In the genomic region with DNA sequence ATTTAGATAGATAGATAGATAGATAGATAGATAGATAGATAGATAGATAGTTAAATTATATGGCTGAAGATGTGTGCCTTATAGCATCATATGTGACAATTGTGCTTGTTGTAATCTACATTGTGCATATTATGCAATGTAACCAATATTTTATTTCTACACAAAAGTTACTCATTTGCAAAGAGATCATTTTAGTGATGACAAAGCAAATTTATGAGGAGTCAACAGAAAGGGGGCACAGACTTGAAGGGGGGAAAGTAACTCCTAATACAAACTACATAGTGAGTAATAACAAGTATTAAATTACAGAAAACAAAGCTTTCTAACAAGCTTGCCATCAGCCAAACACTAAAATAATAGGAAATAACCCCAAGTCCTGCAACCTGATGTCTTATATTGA, we compare ENCODE assay signal across 23 cellular contexts.
DNase-seq lines count a peak whose midpoint lies in the region; ATAC-seq, FAIRE-seq and TF ChIP-seq lines count a peak whose summit lies in the region.
"Had no signal": no experiment of that assay in that cellular context is flagged by ENCODE, and none has a peak within 500 bp of the region (broad histone marks: within the 10 kb centered on the region; RNA-seq: fewer than 3 reads in every experiment).

No MANE protein-coding gene starts in this region.

- no peak for TF ChIP-seq EP300 in HepG2 (IDR thresholded peaks at IDR 0.05; ENCODE audit: low read depth in 2 of 2, low read length in 2 of 2)
- TF ChIP-seq EP300 in HepG2 (CRISPR knock-in tag; IDR thresholded peaks at IDR 0.05; ENCODE audit: borderline replicate concordance) = no peak
- no peak for TF ChIP-seq EP300 in K562 (IDR thresholded peaks at IDR 0.05; ENCODE audit: low read length)

- H4K5ac ChIP-seq in IMR-90 (ENCODE audit: low read depth, low read length) = no peak overlapping the region

- no peak overlapping the region for H3K23ac ChIP-seq in IMR-90 (ENCODE audit: low read depth, low read length)

- H2BK15ac ChIP-seq in IMR-90 (ENCODE audit: low read depth, low read length) = no peak overlapping the region

- H2AFZ ChIP-seq in HepG2 (ENCODE audit: low read length) (no peak overlapping the region), IMR-90 (replicated peaks; ENCODE audit: low read length, poor library complexity) (no peak overlapping the region), K562 (ENCODE audit: low read depth, low read length) (no peak overlapping the region)

- H3K27me3 ChIP-seq in HepG2 (ENCODE audit: control insufficient read depth in 1 of 2, insufficient read depth in 2 of 2, low read length in 2 of 2) = no peaks in the 10 kb centered on the region
- H3K27me3 ChIP-seq in right lobe of liver = no peaks in the 10 kb centered on the region
- no peaks in the 10 kb centered on the region for H3K27me3 ChIP-seq in IMR-90 (ENCODE audit: control insufficient read depth, insufficient read depth, low read length)
- H3K27me3 ChIP-seq in K562 (ENCODE audit: control insufficient read depth in 2 of 2, insufficient read depth in 2 of 2, low read length in 2 of 2) = no peaks in the 10 kb centered on the region
- H3K27me3 ChIP-seq: BLaER1 treated with 17β-estradiol and CSF1 and Interleukin-3, amounts not matched to agents 10 nM and 100 nM had no signal

- H3K4me2 ChIP-seq in HepG2 (ENCODE audit: low read depth, low read length) (no peak overlapping the region), IMR-90 (ENCODE audit: low read depth, low read length) (no peak overlapping the region), K562 (ENCODE audit: insufficient read depth, low read length) (no peak overlapping the region)
- H3K4me2 ChIP-seq: BLaER1 treated with 17β-estradiol and CSF1 and Interleukin-3, amounts not matched to agents 10 nM and 100 nM had no signal

- no peaks in the 10 kb centered on the region for H3K36me3 ChIP-seq in HepG2 (replicated peaks in 1 of 2; ENCODE audit: control insufficient read depth in 1 of 2, insufficient read depth in 2 of 2, low read length in 2 of 2)
- no peaks in the 10 kb centered on the region for H3K36me3 ChIP-seq in right lobe of liver
- H3K36me3 ChIP-seq in IMR-90 (ENCODE audit: control insufficient read depth, insufficient read depth, low read length) = no peaks in the 10 kb centered on the region
- H3K36me3 ChIP-seq in K562 (ENCODE audit: control insufficient read depth, insufficient read depth, low read length) = no peaks in the 10 kb centered on the region
- H3K36me3 ChIP-seq: BLaER1 treated with 17β-estradiol and CSF1 and Interleukin-3, amounts not matched to agents 10 nM and 100 nM had no signal

- no peak overlapping the region for H4K8ac ChIP-seq in IMR-90 (ENCODE audit: low read depth in 2 of 2, low read length in 2 of 2)

- BruUV-seq in HepG2 (replicated peaks; lab: Mats Ljungman, UMichigan) = no TSS peak
- no TSS peak for BruUV-seq in IMR-90 (replicated peaks; lab: Mats Ljungman, UMichigan)
- no TSS peak for BruUV-seq in K562 (replicated peaks; lab: Mats Ljungman, UMichigan)

- TF ChIP-seq CTCF in HepG2 (CRISPR knock-in tag; IDR thresholded peaks at IDR 0.05) (no peak), right lobe of liver (IDR thresholded peaks at IDR 0.05) (no peak), IMR-90 (conservative IDR thresholded peaks at IDR 0.05; ENCODE audit: low read depth, low read length) (no peak), K562 (IDR thresholded peaks at IDR 0.05 in 2 of 3, conservative IDR thresholded peaks at IDR 0.05 in 1 of 3; ENCODE audit: insufficient read depth in 2 of 3, low read depth in 1 of 3, low read length in 3 of 3) (no peak)

- DNase-seq in HepG2 (ENCODE audit: low spot score) = no peak
- no peak for DNase-seq in right lobe of liver
- DNase-seq in IMR-90 = no peak
- DNase-seq in K562 (ENCODE audit: extremely low read depth in 1 of 4, low spot score in 3 of 4) = no peak
- no peak for DNase-seq in activated T-cell treated with anti-CD3 and anti-CD28 coated beads for 4 hours
- DNase-seq: 8988T; AML-193; Caco-2; Calu3; CD4-positive, alpha-beta T cell; CD8-positive, alpha-beta T cell; DMS79; DND-41; EL; GDM1 had no signal

- TF ChIP-seq RAD21 in HepG2 (CRISPR knock-in tag; IDR thresholded peaks at IDR 0.05) = no peak
- no peak for TF ChIP-seq RAD21 in IMR-90 (IDR thresholded peaks at IDR 0.05; ENCODE audit: low read length)
- no peak for TF ChIP-seq RAD21 in K562 (CRISPR knock-in tag; conservative IDR thresholded peaks at IDR 0.05 in 1 of 2, IDR thresholded peaks at IDR 0.05 in 1 of 2)

- ATAC-seq in HepG2 = no peak
- ATAC-seq in right lobe of liver = no peak
- ATAC-seq in IMR-90 (ENCODE audit: low read depth) = no peak
- ATAC-seq in K562 = no peak
- no peak for ATAC-seq in GM19328 (IDR thresholded peaks at IDR 0.05; ENCODE audit: unreplicated experiment)
- ATAC-seq: CD8-positive, alpha-beta T cell; GM12878 had no signal

- H3K9ac ChIP-seq in HepG2 (ENCODE audit: insufficient read depth, low read depth, low read length) (no peak overlapping the region), IMR-90 (ENCODE audit: low read depth, low read length) (no peak overlapping the region), K562 (ENCODE audit: insufficient read depth in 1 of 2, low read depth in 2 of 2, low read length in 2 of 2) (no peak overlapping the region)
- H3K9ac ChIP-seq: BLaER1 treated with 17β-estradiol and CSF1 and Interleukin-3, amounts not matched to agents 10 nM and 100 nM had no signal

- H3K27ac ChIP-seq in HepG2 (ENCODE audit: extremely low read length, insufficient read depth, low read length) = no peak overlapping the region
- no peak overlapping the region for H3K27ac ChIP-seq in right lobe of liver
- H3K27ac ChIP-seq in IMR-90 (ENCODE audit: insufficient read depth, low read length) = no peak overlapping the region
- H3K27ac ChIP-seq in K562 (ENCODE audit: extremely low read depth, low read depth, low read length) = no peak overlapping the region
- H3K27ac ChIP-seq: BLaER1 treated with 17β-estradiol and CSF1 and Interleukin-3, amounts not matched to agents 10 nM and 100 nM; C4-2B had no signal

- H4K91ac ChIP-seq in IMR-90 (ENCODE audit: insufficient read depth, low read depth, low read length) = no peak overlapping the region

- H2AK5ac ChIP-seq in IMR-90 (ENCODE audit: low read depth, low read length) = no peak overlapping the region

- no peaks in the 10 kb centered on the region for H3K9me3 ChIP-seq in HepG2 (ENCODE audit: low read length)
- no peaks in the 10 kb centered on the region for H3K9me3 ChIP-seq in right lobe of liver
- no peaks in the 10 kb centered on the region for H3K9me3 ChIP-seq in IMR-90 (ENCODE audit: control insufficient read depth, insufficient read depth, low read length)
- H3K9me3 ChIP-seq in K562 (replicated peaks; ENCODE audit: control insufficient read depth, insufficient read depth, low read depth, low read length) = peaks cover 2% of the 10 kb centered on the region; the same call in 1 of the 2 replicates
- H3K9me3 ChIP-seq: BLaER1 treated with 17β-estradiol and CSF1 and Interleukin-3, amounts not matched to agents 10 nM and 100 nM; Caco-2 had no signal

- dilution Hi-C loops in IMR-90 (cut with HindIII; ENCODE audit: low sequenced_read_pairs, unreplicated experiment) = no loop called here

- no peak overlapping the region for H3K56ac ChIP-seq in IMR-90 (ENCODE audit: extremely low read depth, insufficient read depth, low read length)

- H3K9me1 ChIP-seq in IMR-90 (ENCODE audit: insufficient read depth, low read length) (no peaks in the 10 kb centered on the region), K562 (ENCODE audit: control insufficient read depth, insufficient read depth, low read length) (no peaks in the 10 kb centered on the region)

- H3K14ac ChIP-seq in IMR-90 (replicated peaks; ENCODE audit: low read depth, low read length) = no peak overlapping the region

- no peak for FAIRE-seq in HepG2 (lab: Jason Lieb, UNC)
- FAIRE-seq in K562 (lab: Jason Lieb, UNC) = no peak
- FAIRE-seq: A204.1, D721Med, GM12878, GM12892, GM18507 had no signal

- no peak overlapping the region for H2BK20ac ChIP-seq in IMR-90 (ENCODE audit: low read depth, low read length)

- CTCF ChIA-PET in HepG2 (lab: Yijun Ruan, JAX; ENCODE audit: low intra/inter-chr PET ratio, low total read pairs) (no interaction called here), IMR-90 (lab: Yijun Ruan, JAX) (no interaction called here), K562 (lab: Yijun Ruan, JAX; ENCODE audit: low intra/inter-chr PET ratio) (no interaction called here)

- TF ChIP-seq POLR2A in HepG2 (IDR thresholded peaks at IDR 0.05; ENCODE audit: insufficient read depth in 1 of 2, low read depth in 2 of 2, low read length in 2 of 2) (no peak), right lobe of liver (IDR thresholded peaks at IDR 0.05) (no peak), IMR-90 (IDR thresholded peaks at IDR 0.05; ENCODE audit: low read depth, low read length) (no peak), K562 (conservative IDR thresholded peaks at IDR 0.05) (no peak)

- POLR2A ChIA-PET in HepG2 (lab: Yijun Ruan, JAX) = no interaction called here
- POLR2A ChIA-PET in IMR-90 (lab: Charles Lee; ENCODE audit: unreplicated experiment) = no interaction called here
- POLR2A ChIA-PET in K562 (lab: Yijun Ruan, JAX) = no interaction called here

- H3K79me2 ChIP-seq in HepG2 (ENCODE audit: insufficient read depth, low read length) (no peaks in the 10 kb centered on the region), K562 (ENCODE audit: control insufficient read depth, insufficient read depth, low read length) (no peaks in the 10 kb centered on the region)

- H3K79me1 ChIP-seq in IMR-90 (ENCODE audit: low read depth in 1 of 2, low read length in 2 of 2) = no peaks in the 10 kb centered on the region

- no peak overlapping the region for H3K18ac ChIP-seq in IMR-90 (ENCODE audit: low read depth, low read length)

- H3K4me3 ChIP-seq in HepG2 (replicated peaks in 1 of 3; ENCODE audit: insufficient read depth in 1 of 3, low read depth in 2 of 3, low read length in 3 of 3) (no peak overlapping the region), right lobe of liver (no peak overlapping the region), IMR-90 (ENCODE audit: insufficient read depth, low read depth, low read length) (no peak overlapping the region), K562 (no peak overlapping the region)
- H3K4me3 ChIP-seq: BLaER1 treated with 17β-estradiol and CSF1 and Interleukin-3, amounts not matched to agents 10 nM and 100 nM; GM12878 had no signal

- no peak overlapping the region for H2BK5ac ChIP-seq in IMR-90 (ENCODE audit: low read depth, low read length, poor library complexity, severe bottlenecking)

- H2BK120ac ChIP-seq in IMR-90 (ENCODE audit: low read depth, low read length) = no peak overlapping the region

- in situ Hi-C loops in HepG2 (cut with HindIII; ENCODE audit: extremely low pct_ligation_motif_present, low pct_unique_long_range_greater_than_20kb) = no loop called here
- in situ Hi-C loops in IMR-90 (cut with MboI; ENCODE audit: low sequenced_read_pairs) = no loop called here
- in situ Hi-C loops in K562 (cut with MboI) = no loop called here

- H4K20me1 ChIP-seq in HepG2 (ENCODE audit: insufficient read depth, low read length) = no peaks in the 10 kb centered on the region
- no peaks in the 10 kb centered on the region for H4K20me1 ChIP-seq in IMR-90 (ENCODE audit: insufficient read depth, low read length)
- no peaks in the 10 kb centered on the region for H4K20me1 ChIP-seq in K562 (replicated peaks; ENCODE audit: control insufficient read depth, insufficient read depth, low read length)
- H4K20me1 ChIP-seq: BLaER1 treated with 17β-estradiol and CSF1 and Interleukin-3, amounts not matched to agents 10 nM and 100 nM had no signal

- no peak overlapping the region for H3K4ac ChIP-seq in IMR-90 (ENCODE audit: low read depth, low read length)

- H3K4me1 ChIP-seq in HepG2 (ENCODE audit: insufficient read depth, low read length) (no peaks in the 10 kb centered on the region), right lobe of liver (no peaks in the 10 kb centered on the region), IMR-90 (ENCODE audit: control insufficient read depth, insufficient read depth, low read length) (no peaks in the 10 kb centered on the region), K562 (replicated peaks in 1 of 2; ENCODE audit: control insufficient read depth in 2 of 2, insufficient read depth in 2 of 2, low read length in 2 of 2) (no peaks in the 10 kb centered on the region)
- H3K4me1 ChIP-seq: BLaER1 treated with 17β-estradiol and CSF1 and Interleukin-3, amounts not matched to agents 10 nM and 100 nM; Caco-2 had no signal

- intact Hi-C loops in HepG2 (cut with micrococcal nuclease; ENCODE audit: unreplicated experiment) (no loop called here), right lobe of liver (cut with DNase I) (no loop called here), IMR-90 (cut with micrococcal nuclease) (no loop called here), K562 (cut with micrococcal nuclease) (no loop called here)

- H2AK9ac ChIP-seq in IMR-90 (replicated peaks; ENCODE audit: low read depth, low read length, poor library complexity) = no peak overlapping the region
